ENCODE assay signal across 17 cellular contexts in the genomic region with DNA sequence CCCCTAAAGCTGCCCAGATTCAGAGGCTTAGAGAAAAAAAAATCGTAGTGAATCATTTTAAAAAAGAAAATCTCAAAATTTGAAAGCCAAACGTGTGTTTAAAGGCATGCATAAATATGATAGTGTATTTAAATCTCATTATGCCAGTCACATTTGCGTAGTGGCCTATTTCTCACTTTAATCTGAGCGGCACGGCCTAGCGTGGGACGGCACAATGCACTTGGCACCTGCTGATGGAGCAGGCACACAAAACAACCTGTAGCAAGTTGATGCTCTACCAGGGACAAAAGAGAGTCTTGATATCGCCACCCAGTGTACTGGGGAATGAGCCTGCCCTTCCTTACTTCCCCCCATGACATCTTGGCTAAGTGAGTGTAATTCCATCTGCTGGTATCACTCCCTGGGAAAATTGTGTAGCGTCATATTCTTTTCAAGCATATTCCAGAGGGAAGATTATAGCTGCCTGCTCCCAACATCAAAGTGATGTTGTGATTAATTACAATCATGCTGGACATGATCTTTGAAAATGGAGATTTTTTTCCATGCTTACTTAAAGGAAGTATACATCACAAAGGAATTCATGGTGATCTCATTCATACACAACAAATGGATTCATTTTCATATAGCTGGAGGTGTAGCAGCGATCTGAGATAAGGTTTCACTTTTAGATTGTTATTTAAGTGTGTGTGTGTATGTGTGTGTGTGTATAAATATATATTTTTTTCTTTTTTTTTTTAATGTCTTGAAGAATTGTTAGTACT.
DNase-seq lines count a peak whose midpoint lies in the region; ATAC-seq, FAIRE-seq and TF ChIP-seq lines count a peak whose summit lies in the region.
"Had no signal": no experiment of that assay in that cellular context is flagged by ENCODE, and none has a peak within 500 bp of the region (broad histone marks: within the 10 kb centered on the region; RNA-seq: fewer than 3 reads in every experiment).

No MANE protein-coding gene starts in this region.

- no peaks in the 10 kb centered on the region for H3K9me3 Mint-ChIP-seq in activated T-cell treated with anti-CD3 and anti-CD28 coated beads, Interleukin-2, amount 50 U/mL, for 72 hours
- H3K9me3 Mint-ChIP-seq: CD8-positive, alpha-beta T cell had no signal

- H3K4me3 Mint-ChIP-seq in activated T-cell treated with anti-CD3 and anti-CD28 coated beads, Interleukin-2, amount 50 U/mL, for 72 hours, result no peak overlapping the region
- H3K4me3 Mint-ChIP-seq: CD8-positive, alpha-beta T cell had no signal

- peak; percentile 41 to 89 for DNase-seq in HAP-1 (ENCODE audit: low spot score in 2 of 2)
- DNase-seq in PC-3, result peak; percentile 7
- peak; percentile 76 for DNase-seq in osteoblast (ENCODE audit: insufficient read length, low spot score, missing footprints)
- no peak for DNase-seq in iPS-NIHi7 (ENCODE audit: extremely low spot score)
- no peak for DNase-seq in activated T-cell treated with anti-CD3 and anti-CD28 coated beads, Interleukin-2, amount 50 U/mL, for 72 hours
- no peak for DNase-seq in DMS 273 (lab: John Stamatoyannopoulos, UW; ENCODE audit: unreplicated experiment)
- DNase-seq: CD8-positive, alpha-beta T cell; KBM-7; NCI-H1105 treated with DMSO at 0.1 percent for 48 hours; NCI-H1694; NCI-H2081 treated with DMSO at 0.1 percent for 48 hours; NCI-H82; RPMI8226; SHP77 treated with DMSO at 0.1 percent for 48 hours had no signal

- FAIRE-seq in endometrium (lab: Jason Lieb, UNC), result peak; percentile 48

- H3K27ac Mint-ChIP-seq in activated T-cell treated with anti-CD3 and anti-CD28 coated beads, Interleukin-2, amount 50 U/mL, for 72 hours, result no peak overlapping the region
- H3K27ac Mint-ChIP-seq: CD8-positive, alpha-beta T cell had no signal

- POLR2A ChIA-PET in PC-3 (lab: Charles Lee; ENCODE audit: unreplicated experiment), result no interaction called here

- in situ Hi-C loops in HAP-1 (cut with MboI; ENCODE audit: low sequenced_read_pairs), result no loop called here

- H3K36me3 Mint-ChIP-seq in activated T-cell treated with anti-CD3 and anti-CD28 coated beads, Interleukin-2, amount 50 U/mL, for 72 hours (ENCODE audit: insufficient read depth in 2 of 2), result no peaks in the 10 kb centered on the region
- H3K36me3 Mint-ChIP-seq: CD8-positive, alpha-beta T cell had no signal

- H4K20me1 ChIP-seq in PC-3 (ENCODE audit: low read length) (no peaks in the 10 kb centered on the region), osteoblast (ENCODE audit: insufficient read depth, low read length) (no peaks in the 10 kb centered on the region)
- H4K20me1 ChIP-seq: BLaER1 treated with 17β-estradiol and CSF1 and Interleukin-3, amounts not matched to agents 10 nM and 100 nM had no signal

- CTCF ChIA-PET in PC-3 (lab: Charles Lee), result interaction anchor here (0.5 kb wide), 1 partner anchor 27 kb away, joined by 8 read pairs; no protein-coding TSS in a partner anchor

- H3K4me2 ChIP-seq in PC-3 (ENCODE audit: low read length), result no peak overlapping the region
- H3K4me2 ChIP-seq in osteoblast (ENCODE audit: insufficient read depth, low read length), result no peak overlapping the region
- H3K4me2 ChIP-seq: BLaER1 treated with 17β-estradiol and CSF1 and Interleukin-3, amounts not matched to agents 10 nM and 100 nM had no signal

- H3K9ac ChIP-seq in PC-3 (ENCODE audit: low read length), result no peak overlapping the region
- H3K9ac ChIP-seq: BLaER1 treated with 17β-estradiol and CSF1 and Interleukin-3, amounts not matched to agents 10 nM and 100 nM had no signal

- H3K4me3 ChIP-seq in HAP-1, result no peak overlapping the region
- H3K4me3 ChIP-seq in PC-3 (ENCODE audit: low read length), result no peak overlapping the region
- no peak overlapping the region for H3K4me3 ChIP-seq in osteoblast (ENCODE audit: insufficient read depth, low read length)
- H3K4me3 ChIP-seq: BLaER1 treated with 17β-estradiol and CSF1 and Interleukin-3, amounts not matched to agents 10 nM and 100 nM had no signal

- H3K79me2 ChIP-seq in PC-3 (ENCODE audit: low read length), result no peaks in the 10 kb centered on the region
- H3K79me2 ChIP-seq in osteoblast (ENCODE audit: insufficient read depth, low read length), result no peaks in the 10 kb centered on the region

- H3K27me3 ChIP-seq in HAP-1 (ENCODE audit: low read depth) (no peaks in the 10 kb centered on the region), PC-3 (ENCODE audit: low read length) (no peaks in the 10 kb centered on the region), osteoblast (ENCODE audit: insufficient read depth, low read length) (no peaks in the 10 kb centered on the region)
- H3K27me3 ChIP-seq: BLaER1 treated with 17β-estradiol and CSF1 and Interleukin-3, amounts not matched to agents 10 nM and 100 nM had no signal

- H3K36me3 ChIP-seq in HAP-1 (replicated peaks) (no peaks in the 10 kb centered on the region), PC-3 (ENCODE audit: low read depth, low read length) (no peaks in the 10 kb centered on the region), osteoblast (ENCODE audit: insufficient read depth, low read length) (no peaks in the 10 kb centered on the region)

- H3K4me1 Mint-ChIP-seq in activated T-cell treated with anti-CD3 and anti-CD28 coated beads, Interleukin-2, amount 50 U/mL, for 72 hours (ENCODE audit: low read depth), result no peaks in the 10 kb centered on the region

- TF ChIP-seq CTCF in PC-3 (conservative IDR thresholded peaks at IDR 0.05; ENCODE audit: low read depth, low read length), result no peak
- no peak for TF ChIP-seq CTCF in osteoblast (IDR thresholded peaks at IDR 0.05; ENCODE audit: extremely low read depth, low read depth, low read length)

- H2AFZ ChIP-seq in PC-3 (ENCODE audit: low read length) (no peak overlapping the region), osteoblast (ENCODE audit: low read length) (no peak overlapping the region)

- peaks cover 5% of the 10 kb centered on the region for H3K27me3 Mint-ChIP-seq in activated T-cell treated with anti-CD3 and anti-CD28 coated beads, Interleukin-2, amount 50 U/mL, for 72 hours (ENCODE audit: low read depth)

- H3K9me2 ChIP-seq in PC-3 (replicated peaks; ENCODE audit: low read length), result no peaks in the 10 kb centered on the region

- intact Hi-C loops in PC-3 (cut with micrococcal nuclease), result no loop called here

- ATAC-seq in PC-3, result no peak
- ATAC-seq in activated T-cell treated with anti-CD3 and anti-CD28 coated beads, Interleukin-2, amount 50 U/mL, for 72 hours (replicated peaks in 1 of 2), result no peak
- ATAC-seq: CD8-positive, alpha-beta T cell; SK-N-SH treated with all-trans-retinoic acid at 6 μM for 48 hours had no signal

- no peaks in the 10 kb centered on the region for H3F3A ChIP-seq in PC-3 (ENCODE audit: low read length, unreplicated experiment)

- H3K4me1 ChIP-seq in HAP-1, result peaks cover 5% of the 10 kb centered on the region; the same call in 1 of the 2 replicates
- H3K4me1 ChIP-seq in PC-3 (ENCODE audit: insufficient read depth, low read length), result no peaks in the 10 kb centered on the region
- no peaks in the 10 kb centered on the region for H3K4me1 ChIP-seq in osteoblast (ENCODE audit: insufficient read depth, low read length)
- H3K4me1 ChIP-seq: BLaER1 treated with 17β-estradiol and CSF1 and Interleukin-3, amounts not matched to agents 10 nM and 100 nM had no signal

- no TSS peak for BruUV-seq in PC-3 (replicated peaks; lab: Mats Ljungman, UMichigan)

- H3K9me3 ChIP-seq in HAP-1 (peaks cover 5% of the 10 kb centered on the region; the same call in 1 of the 2 replicates), PC-3 (ENCODE audit: low read length) (no peaks in the 10 kb centered on the region), osteoblast (ENCODE audit: low read depth, low read length) (no peaks in the 10 kb centered on the region)
- H3K9me3 ChIP-seq: BLaER1 treated with 17β-estradiol and CSF1 and Interleukin-3, amounts not matched to agents 10 nM and 100 nM had no signal

- H3K27ac ChIP-seq in PC-3 (ENCODE audit: low read length), result no peak overlapping the region
- H3K27ac ChIP-seq in osteoblast (ENCODE audit: low read depth, low read length), result no peak overlapping the region
- H3K27ac ChIP-seq: BLaER1 treated with 17β-estradiol and CSF1 and Interleukin-3, amounts not matched to agents 10 nM and 100 nM had no signal

Comparison
In these comparisons a context has a peak if more than half of its experiments do, and no peak if none do; other contexts are left out.
1. DNase-seq: peak in HAP-1 (2 of 2), PC-3 (single experiment) and osteoblast (single experiment); none in iPS-NIHi7 (single experiment), activated T-cell treated with anti-CD3 and anti-CD28 coated beads, Interleukin-2, amount 50 U/mL, for 72 hours (0 of 2) and DMS 273 (single experiment).